Comparison of ENCODE assay signal across 8 cellular contexts in genomic region chr12:113221181-113221996, GRCh38. TPM values are rescaled to one million over a fixed set of nuclear protein-coding genes. Genes with fewer than 3 reads are reported as not detected.
DNase-seq lines count a peak whose midpoint lies in the region; ATAC-seq and TF ChIP-seq lines count a peak whose summit lies in the region.

Gene TPCN1, plus strand, starts transcription at chr12:113221464. Its CDS starts 5,389 bp downstream, at chr12:113226853.

- H3K36me3 Mint-ChIP-seq in activated B cell treated with CpG ODN at 0.5 μM for 24 hours (ENCODE audit: low read depth), result peaks cover 8% of the 10 kb centered on the region

- H3K4me3 Mint-ChIP-seq in activated B cell treated with CpG ODN at 0.5 μM for 24 hours, result peak within 1 kb of the TSS; percentile 94

- H3K27me3 ChIP-seq in AG04450 (ENCODE audit: control insufficient read depth, insufficient read depth, low read length), result no peaks in the 10 kb centered on the region

- no peaks in the 10 kb centered on the region for H3K9me3 Mint-ChIP-seq in activated B cell treated with CpG ODN at 0.5 μM for 24 hours

- no peaks in the 10 kb centered on the region for H3K27me3 Mint-ChIP-seq in activated B cell treated with CpG ODN at 0.5 μM for 24 hours

- DNase-seq in AG04450 (ENCODE audit: low read depth, low spot score) (peak; percentile 100), NCI-H345 (lab: John Stamatoyannopoulos, UW) (peak; percentile 100), activated B cell treated with CpG ODN at 0.5 μM for 24 hours (peak; percentile 95), caudate nucleus (lab: John Stamatoyannopoulos, UW) (peak; percentile 63 to 100 (median 99)), inferior parietal cortex (ENCODE audit: extremely low spot score) (peak; percentile 100)
- DNase-seq in stimulated activated CD4-positive, alpha-beta T cell treated with anti-CD3 and anti-CD28 coated beads, Interleukin-12 subunit alpha, Interleukin-12 subunit beta, amount 100 ng/mL, for 24 hours (ENCODE audit: low read depth in 2 of 2), result peak; percentile 98 to 99

- intact Hi-C loops in activated B cell treated with CpG ODN at 0.5 μM for 24 hours (cut with micrococcal nuclease), result loop anchor here (1.0 kb wide), 5 partner anchors 8 to 137 kb away; partner anchors contain the start of genes DDX54, PLBD2 and RITA1

- CTCF ChIA-PET in AG04450 (lab: Charles Lee), result interaction anchor here (0.6 to 2.7 kb wide), 7 partner anchors 9 to 536 kb away, joined by 3 to 14 read pairs (median 5); no protein-coding TSS in a partner anchor
- CTCF ChIA-PET in activated B cell treated with CpG ODN at 0.5 μM for 24 hours (lab: Charles Lee), result interaction anchor here (1.2 to 3.3 kb wide), 4 partner anchors 8 to 24 kb away, joined by 5 to 23 read pairs (median 6); no protein-coding TSS in a partner anchor

- no peaks in the 10 kb centered on the region; the same call in 1 of the 2 replicates for H3K9me3 ChIP-seq in AG04450 (ENCODE audit: control insufficient read depth, insufficient read depth, low read length)

- peaks cover 45% of the 10 kb centered on the region for H3K4me1 Mint-ChIP-seq in activated B cell treated with CpG ODN at 0.5 μM for 24 hours

- peak within 1 kb of the TSS; percentile 42 for H3K27ac ChIP-seq in AG04450 (ENCODE audit: low read depth, low read length)
- peak within 1 kb of the TSS; percentile 63 for H3K27ac ChIP-seq in caudate nucleus (ENCODE audit: low read depth, low read length)

- POLR2A ChIA-PET in AG04450 (lab: Yijun Ruan, JAX), result interaction anchor here (0.6 to 2.3 kb wide), 8 partner anchors 14 to 114 kb away, joined by 3 to 11 read pairs (median 4); no protein-coding TSS in a partner anchor
- POLR2A ChIA-PET in activated B cell treated with CpG ODN at 0.5 μM for 24 hours (lab: Charles Lee), result interaction anchor here (0.8 to 7.7 kb wide), 11 partner anchors 11 to 803 kb away, joined by 3 to 287 read pairs (median 8); partner anchors contain the start of genes DDX54, PTPN11, RITA1 and SLC8B1

- ATAC-seq in GM18909 (IDR thresholded peaks at IDR 0.05; ENCODE audit: poor library complexity, unreplicated experiment), result peak; percentile 92
- peak; percentile 89 for ATAC-seq in HG03196 (IDR thresholded peaks at IDR 0.05; ENCODE audit: unreplicated experiment)
- peak; percentile 91 for ATAC-seq in activated B cell treated with CpG ODN at 0.5 μM for 24 hours (ENCODE audit: low read depth)

- peak within 1 kb of the TSS; percentile 89 for H3K4me3 ChIP-seq in AG04450 (ENCODE audit: low read depth, low read length)

- TF ChIP-seq CTCF in AG04450 (IDR thresholded peaks at IDR 0.05; ENCODE audit: low read depth, low read length) (no peak), activated B cell treated with CpG ODN at 0.5 μM for 24 hours (IDR thresholded peaks at IDR 0.05) (no peak)

- H3K27ac Mint-ChIP-seq in activated B cell treated with CpG ODN at 0.5 μM for 24 hours, result peak within 1 kb of the TSS; percentile 94

RNA-seq across cellular contexts. Expression of gene TPCN1, which starts in this region (rescaled TPM):
- polyA plus RNA-seq in AG04450 (2011; rRNA removed), result 10.9 and 11.9 TPM in 2 replicates
- 11.9 and 14.6 TPM in 2 replicates for polyA minus RNA-seq in AG04450 (2011; rRNA and poly(A)+ RNA removed)
- total RNA-seq in activated B cell treated with CpG ODN at 0.5 μM for 24 hours, result 107 and 126 TPM in 2 replicates

Comparison
In these comparisons a context has a peak if more than half of its experiments do, and no peak if none do; other contexts are left out.
1. Peak in every context shown above with its lines: DNase-seq, ATAC-seq, H3K4me3 ChIP-seq and H3K27ac ChIP-seq.